8 cellular contexts compared by ENCODE assay signal in genomic region chr1:151372411-151372934, GRCh38. TPM values are rescaled to one million over a fixed set of nuclear protein-coding genes. Genes with fewer than 3 reads are reported as not detected.
DNase-seq lines count a peak whose midpoint lies in the region; ATAC-seq and TF ChIP-seq lines count a peak whose summit lies in the region.

Gene SELENBP1 (minus strand): TSS chr1:151372705. CDS start chr1:151372641, 64 bp downstream.

- intact Hi-C loops in ascending aorta (cut with DNase I): loop anchor here (1.0 kb wide), 1 partner anchor 27 kb away; the partner anchor contains the start of gene PSMB4

- no peaks in the 10 kb centered on the region for H3K9me3 Mint-ChIP-seq in activated naive CD4-positive, alpha-beta T cell treated with anti-CD3 and anti-CD28 coated beads, Interleukin-2, amount 10 ng/mL, durations not matched to agents 7 days and 5 days
- no peaks in the 10 kb centered on the region for H3K9me3 Mint-ChIP-seq in stimulated activated effector memory CD8-positive, alpha-beta T cell treated with anti-CD3 and anti-CD28 coated beads, Interleukin-12 subunit alpha, Interleukin-12 subunit beta, amount 100 ng/mL, for 72 hours

- H4K20me1 ChIP-seq in Loucy (ENCODE audit: insufficient read depth, low read length, poor library complexity, severe bottlenecking): no peaks in the 10 kb centered on the region

- H2AFZ ChIP-seq in Loucy (ENCODE audit: low read length): peak within 1 kb of the TSS; percentile 73; the same call in 1 of the 2 replicates

- H3K4me3 Mint-ChIP-seq in activated naive CD4-positive, alpha-beta T cell treated with anti-CD3 and anti-CD28 coated beads, Interleukin-2, amount 10 ng/mL, durations not matched to agents 7 days and 5 days: no peak within 1 kb of the TSS
- no peak within 1 kb of the TSS for H3K4me3 Mint-ChIP-seq in stimulated activated effector memory CD8-positive, alpha-beta T cell treated with anti-CD3 and anti-CD28 coated beads, Interleukin-12 subunit alpha, Interleukin-12 subunit beta, amount 100 ng/mL, for 72 hours

- H3K4me1 Mint-ChIP-seq in activated naive CD4-positive, alpha-beta T cell treated with anti-CD3 and anti-CD28 coated beads, Interleukin-2, amount 10 ng/mL, durations not matched to agents 7 days and 5 days: no peaks in the 10 kb centered on the region
- no peaks in the 10 kb centered on the region for H3K4me1 Mint-ChIP-seq in stimulated activated effector memory CD8-positive, alpha-beta T cell treated with anti-CD3 and anti-CD28 coated beads, Interleukin-12 subunit alpha, Interleukin-12 subunit beta, amount 100 ng/mL, for 72 hours

- ATAC-seq in stimulated activated effector memory CD8-positive, alpha-beta T cell treated with anti-CD3 and anti-CD28 coated beads, Interleukin-12 subunit alpha, Interleukin-12 subunit beta, amount 100 ng/mL, for 72 hours: no peak
- no peak for ATAC-seq in HG03097 (IDR thresholded peaks at IDR 0.05; ENCODE audit: low FRiP score, unreplicated experiment)

- H3K4me2 ChIP-seq in Loucy (ENCODE audit: low read depth, low read length, poor library complexity, severe bottlenecking): no peak within 1 kb of the TSS

- H3K27me3 Mint-ChIP-seq in activated naive CD4-positive, alpha-beta T cell treated with anti-CD3 and anti-CD28 coated beads, Interleukin-2, amount 10 ng/mL, durations not matched to agents 7 days and 5 days: peaks cover 25% of the 10 kb centered on the region

- H3K36me3 Mint-ChIP-seq in activated naive CD4-positive, alpha-beta T cell treated with anti-CD3 and anti-CD28 coated beads, Interleukin-2, amount 10 ng/mL, durations not matched to agents 7 days and 5 days: no peaks in the 10 kb centered on the region
- H3K36me3 Mint-ChIP-seq in stimulated activated effector memory CD8-positive, alpha-beta T cell treated with anti-CD3 and anti-CD28 coated beads, Interleukin-12 subunit alpha, Interleukin-12 subunit beta, amount 100 ng/mL, for 72 hours: no peaks in the 10 kb centered on the region

- H3K27ac ChIP-seq in 22Rv1: peak within 1 kb of the TSS; percentile 91
- H3K27ac ChIP-seq in ascending aorta: peak within 1 kb of the TSS; percentile 71 to 79
- H3K27ac ChIP-seq in right atrium auricular region: peak within 1 kb of the TSS; percentile 78 to 79

- TF ChIP-seq CTCF in 22Rv1 (IDR thresholded peaks at IDR 0.05) (peak; percentile 7), Loucy (conservative IDR thresholded peaks at IDR 0.05; ENCODE audit: low read length) (no peak), ascending aorta (IDR thresholded peaks at IDR 0.05) (no peak), right atrium auricular region (IDR thresholded peaks at IDR 0.05) (no peak)

- no peaks in the 10 kb centered on the region for H3K27me3 ChIP-seq in Loucy (ENCODE audit: insufficient read depth, low read length, poor library complexity, severe bottlenecking)
- no peaks in the 10 kb centered on the region for H3K27me3 ChIP-seq in ascending aorta
- H3K27me3 ChIP-seq in right atrium auricular region: no peaks in the 10 kb centered on the region

- CTCF ChIA-PET in activated naive CD4-positive, alpha-beta T cell treated with anti-CD3 and anti-CD28 coated beads, Interleukin-2, amount 10 ng/mL, durations not matched to agents 7 days and 5 days (lab: Charles Lee): no interaction called here

- H3K4me1 ChIP-seq in Loucy (ENCODE audit: insufficient read depth, low read length, poor library complexity, severe bottlenecking): peaks cover 19% of the 10 kb centered on the region
- peaks cover 15 to 34% of the 10 kb centered on the region in 2 donors for H3K4me1 ChIP-seq in ascending aorta
- peaks cover 0 to 63% of the 10 kb centered on the region in 2 donors for H3K4me1 ChIP-seq in right atrium auricular region

- H3K79me2 ChIP-seq in Loucy (ENCODE audit: insufficient read depth, low read length): no peaks in the 10 kb centered on the region

- no peaks in the 10 kb centered on the region for H3F3A ChIP-seq in Loucy (ENCODE audit: low read depth)

- no peak within 1 kb of the TSS for H3K9ac ChIP-seq in Loucy (ENCODE audit: low read depth, low read length, poor library complexity, severe bottlenecking)

- H3K9me3 ChIP-seq in Loucy (ENCODE audit: insufficient read depth, low read depth, low read length) (no peaks in the 10 kb centered on the region), ascending aorta (no peaks in the 10 kb centered on the region), right atrium auricular region (no peaks in the 10 kb centered on the region)

- H3K4me3 ChIP-seq in Loucy (ENCODE audit: low read length, poor library complexity, severe bottlenecking): no peak within 1 kb of the TSS
- peak within 1 kb of the TSS; percentile 48 to 63 for H3K4me3 ChIP-seq in ascending aorta
- H3K4me3 ChIP-seq in right atrium auricular region: peak within 1 kb of the TSS; percentile 38 to 47

- no peaks in the 10 kb centered on the region for H3K9me2 ChIP-seq in Loucy (replicated peaks; ENCODE audit: low read depth, low read length)

- no peak within 1 kb of the TSS for H3K27ac Mint-ChIP-seq in activated naive CD4-positive, alpha-beta T cell treated with anti-CD3 and anti-CD28 coated beads, Interleukin-2, amount 10 ng/mL, durations not matched to agents 7 days and 5 days
- H3K27ac Mint-ChIP-seq in stimulated activated effector memory CD8-positive, alpha-beta T cell treated with anti-CD3 and anti-CD28 coated beads, Interleukin-12 subunit alpha, Interleukin-12 subunit beta, amount 100 ng/mL, for 72 hours: no peak within 1 kb of the TSS

- DNase-seq in ascending aorta (ENCODE audit: low spot score in 2 of 2) (peak in 1 of 2 donors; percentile 89), right atrium auricular region (ENCODE audit: low spot score) (peak; percentile 92), putamen (ENCODE audit: low spot score) (peak; percentile 62)
- DNase-seq in activated naive CD4-positive, alpha-beta T cell treated with anti-CD3 and anti-CD28 coated beads, Interleukin-2, amount 10 ng/mL, durations not matched to agents 7 days and 5 days: no peak
- DNase-seq in stimulated activated effector memory CD8-positive, alpha-beta T cell treated with anti-CD3 and anti-CD28 coated beads, Interleukin-12 subunit alpha, Interleukin-12 subunit beta, amount 100 ng/mL, for 72 hours (ENCODE audit: low spot score in 2 of 2): no peak

- no peaks in the 10 kb centered on the region for H3K36me3 ChIP-seq in Loucy (ENCODE audit: insufficient read depth, low read length)
- peaks cover 0 to 5% of the 10 kb centered on the region in 2 donors for H3K36me3 ChIP-seq in ascending aorta
- no peaks in the 10 kb centered on the region for H3K36me3 ChIP-seq in right atrium auricular region

RNA-seq across cellular contexts. Expression of gene SELENBP1, which starts in this region (rescaled TPM):
- total RNA-seq in ascending aorta (102 TPM), right atrium auricular region (10 to 100 TPM; 41.7 to 43.6 TPM)

Comparison
In these comparisons a context has a peak if more than half of its experiments do, and no peak if none do; other contexts are left out.
1. DNase-seq: peak in right atrium auricular region (single experiment) and putamen (single experiment); none in activated naive CD4-positive, alpha-beta T cell treated with anti-CD3 and anti-CD28 coated beads, Interleukin-2, amount 10 ng/mL, durations not matched to agents 7 days and 5 days (single experiment) and stimulated activated effector memory CD8-positive, alpha-beta T cell treated with anti-CD3 and anti-CD28 coated beads, Interleukin-12 subunit alpha, Interleukin-12 subunit beta, amount 100 ng/mL, for 72 hours (0 of 2).
2. Peak in every context shown above with its lines, with median percentiles within 50 percentile points of each other: H3K27ac ChIP-seq.